9 cellular contexts compared by ENCODE assay signal in genomic region chr19:15284091-15284490, GRCh38. TPM values are rescaled to one million over a fixed set of nuclear protein-coding genes. Genes with fewer than 3 reads are reported as not detected.
DNase-seq lines count a peak whose midpoint lies in the region; ATAC-seq and TF ChIP-seq lines count a peak whose summit lies in the region.
"Had no signal": no experiment of that assay in that cellular context is flagged by ENCODE, and none has a peak within 500 bp of the region (broad histone marks: within the 10 kb centered on the region; RNA-seq: fewer than 3 reads in every experiment).

No MANE protein-coding gene starts in this region.

- H2AFZ ChIP-seq in Karpas-422 (ENCODE audit: low read length): no peak overlapping the region
- H2AFZ ChIP-seq in smooth muscle cell (ENCODE audit: low read depth): no peak overlapping the region

- peak overlapping the region; percentile 7; the same call in 1 of the 2 replicates for H3K4me3 ChIP-seq in Karpas-422 (ENCODE audit: low read length)
- H3K4me3 ChIP-seq in esophagus squamous epithelium: no peak overlapping the region
- H3K4me3 ChIP-seq in smooth muscle cell: no peak overlapping the region

- H3K27me3 ChIP-seq in Karpas-422 (ENCODE audit: low read length) (no peaks in the 10 kb centered on the region), esophagus squamous epithelium (no peaks in the 10 kb centered on the region), smooth muscle cell (ENCODE audit: low read depth) (no peaks in the 10 kb centered on the region)

- peak overlapping the region; percentile 71; the same call in 1 of the 2 replicates for H3K9ac ChIP-seq in Karpas-422 (ENCODE audit: low read length)
- H3K9ac ChIP-seq in smooth muscle cell (ENCODE audit: low read depth): no peak overlapping the region

- TF ChIP-seq CTCF in esophagus squamous epithelium (IDR thresholded peaks at IDR 0.05): no peak
- TF ChIP-seq CTCF in smooth muscle cell (IDR thresholded peaks at IDR 0.05; ENCODE audit: borderline replicate concordance, insufficient read depth, poor library complexity, severe bottlenecking): no peak

- ATAC-seq in GM19397 (IDR thresholded peaks at IDR 0.05; ENCODE audit: unreplicated experiment) (no peak), HG03139 (IDR thresholded peaks at IDR 0.05; ENCODE audit: unreplicated experiment) (no peak)

- no peak for TF ChIP-seq POLR2A in esophagus squamous epithelium (IDR thresholded peaks at IDR 0.05)

- H3K9me3 Mint-ChIP-seq in activated CD4-positive, alpha-beta memory T cell treated with anti-CD3 and anti-CD28 coated beads for 36 hours: no peaks in the 10 kb centered on the region
- H3K9me3 Mint-ChIP-seq in activated CD4-positive, alpha-beta memory T cell treated with anti-CD3 and anti-CD28 coated beads, Interleukin-2, amount 10 ng/mL, durations not matched to agents 7 days and 5 days: no peaks in the 10 kb centered on the region

- POLR2A ChIA-PET in activated CD4-positive, alpha-beta memory T cell treated with anti-CD3 and anti-CD28 coated beads for 36 hours (lab: Charles Lee): interaction anchor here (0.6 to 2.0 kb wide), 4 partner anchors 20 to 54 kb away, joined by 4 to 6 read pairs (median 6); no protein-coding TSS in a partner anchor
- POLR2A ChIA-PET in activated CD4-positive, alpha-beta memory T cell treated with anti-CD3 and anti-CD28 coated beads, Interleukin-2, amount 10 ng/mL, durations not matched to agents 7 days and 5 days (lab: Charles Lee): interaction anchor here (1.1 to 1.3 kb wide), 3 partner anchors 9 to 95 kb away, joined by 3 to 5 read pairs (median 3); partner anchors contain the start of genes AKAP8 and BRD4

- H3K36me3 ChIP-seq in Karpas-422 (ENCODE audit: insufficient read depth, low read length) (no peaks in the 10 kb centered on the region), esophagus squamous epithelium (no peaks in the 10 kb centered on the region), smooth muscle cell (ENCODE audit: low read depth) (no peaks in the 10 kb centered on the region)

- no peaks in the 10 kb centered on the region for H3K27me3 Mint-ChIP-seq in activated CD4-positive, alpha-beta memory T cell treated with anti-CD3 and anti-CD28 coated beads for 36 hours
- no peaks in the 10 kb centered on the region for H3K27me3 Mint-ChIP-seq in activated CD4-positive, alpha-beta memory T cell treated with anti-CD3 and anti-CD28 coated beads, Interleukin-2, amount 10 ng/mL, durations not matched to agents 7 days and 5 days

- H3K4me1 ChIP-seq in Karpas-422 (ENCODE audit: low read length): peaks cover 90% of the 10 kb centered on the region
- peaks cover 75 to 100% (median 97%) of the 10 kb centered on the region in 3 donors for H3K4me1 ChIP-seq in esophagus squamous epithelium
- peaks cover 53% of the 10 kb centered on the region for H3K4me1 ChIP-seq in smooth muscle cell (ENCODE audit: low read depth)

- H3K4me2 ChIP-seq in Karpas-422 (ENCODE audit: low read depth, low read length, poor library complexity, severe bottlenecking) (peak overlapping the region; percentile 81), smooth muscle cell (peak overlapping the region; percentile 48)

- H3K4me1 Mint-ChIP-seq in activated CD4-positive, alpha-beta memory T cell treated with anti-CD3 and anti-CD28 coated beads for 36 hours (ENCODE audit: low read depth): peaks cover 97% of the 10 kb centered on the region
- peaks cover 89% of the 10 kb centered on the region for H3K4me1 Mint-ChIP-seq in activated CD4-positive, alpha-beta memory T cell treated with anti-CD3 and anti-CD28 coated beads, Interleukin-2, amount 10 ng/mL, durations not matched to agents 7 days and 5 days

- no peaks in the 10 kb centered on the region for H3K36me3 Mint-ChIP-seq in activated CD4-positive, alpha-beta memory T cell treated with anti-CD3 and anti-CD28 coated beads for 36 hours
- peaks cover 3% of the 10 kb centered on the region for H3K36me3 Mint-ChIP-seq in activated CD4-positive, alpha-beta memory T cell treated with anti-CD3 and anti-CD28 coated beads, Interleukin-2, amount 10 ng/mL, durations not matched to agents 7 days and 5 days (ENCODE audit: low read depth)

- peaks cover 53% of the 10 kb centered on the region for H3F3A ChIP-seq in smooth muscle cell (ENCODE audit: low read depth)

- H4K20me1 ChIP-seq in Karpas-422 (ENCODE audit: insufficient read depth, low read depth, low read length): peaks cover 66% of the 10 kb centered on the region
- peaks cover 100% of the 10 kb centered on the region for H4K20me1 ChIP-seq in smooth muscle cell (ENCODE audit: low read depth)

- no peak overlapping the region for H3K4me3 Mint-ChIP-seq in activated CD4-positive, alpha-beta memory T cell treated with anti-CD3 and anti-CD28 coated beads for 36 hours
- no peak overlapping the region for H3K4me3 Mint-ChIP-seq in activated CD4-positive, alpha-beta memory T cell treated with anti-CD3 and anti-CD28 coated beads, Interleukin-2, amount 10 ng/mL, durations not matched to agents 7 days and 5 days

- H3K9me2 ChIP-seq in Karpas-422 (replicated peaks; ENCODE audit: insufficient read depth, low read length): no peaks in the 10 kb centered on the region

- intact Hi-C loops in activated CD4-positive, alpha-beta memory T cell treated with anti-CD3 and anti-CD28 coated beads for 36 hours (cut with micrococcal nuclease): no loop called here
- intact Hi-C loops in esophagus squamous epithelium (cut with DNase I): no loop called here

- H3K79me2 ChIP-seq in Karpas-422 (ENCODE audit: low read length): peaks cover 99% of the 10 kb centered on the region
- peaks cover 100% of the 10 kb centered on the region for H3K79me2 ChIP-seq in smooth muscle cell (ENCODE audit: low read depth)

- H3K27ac Mint-ChIP-seq in activated CD4-positive, alpha-beta memory T cell treated with anti-CD3 and anti-CD28 coated beads for 36 hours: peak overlapping the region; percentile 84
- no peak overlapping the region for H3K27ac Mint-ChIP-seq in activated CD4-positive, alpha-beta memory T cell treated with anti-CD3 and anti-CD28 coated beads, Interleukin-2, amount 10 ng/mL, durations not matched to agents 7 days and 5 days

- H3K27ac ChIP-seq in Karpas-422 (ENCODE audit: low read length) (peak overlapping the region; percentile 88), esophagus squamous epithelium (peak overlapping the region; percentile 26 to 76 (median 76)), smooth muscle cell (ENCODE audit: low read depth) (peak overlapping the region; percentile 84)

- DNase-seq in activated CD4-positive, alpha-beta memory T cell treated with anti-CD3 and anti-CD28 coated beads for 36 hours: no peak
- DNase-seq in activated CD4-positive, alpha-beta memory T cell treated with anti-CD3 and anti-CD28 coated beads, Interleukin-2, amount 10 ng/mL, durations not matched to agents 7 days and 5 days: no peak
- DNase-seq in Karpas-422 (no peak), esophagus squamous epithelium (lab: John Stamatoyannopoulos, UW) (no peak), smooth muscle cell (lab: John Stamatoyannopoulos, UW; ENCODE audit: unreplicated experiment) (no peak), DMS153 treated with DMSO at 0.1 percent for 48 hours (lab: John Stamatoyannopoulos, UW; ENCODE audit: unreplicated experiment) (no peak)
- DNase-seq: NCI-H345 had no signal

- CTCF ChIA-PET in activated CD4-positive, alpha-beta memory T cell treated with anti-CD3 and anti-CD28 coated beads for 36 hours (lab: Charles Lee): interaction anchor here (0.6 to 1.6 kb wide), 4 partner anchors 13 to 136 kb away, joined by 3 to 9 read pairs (median 5); no protein-coding TSS in a partner anchor
- CTCF ChIA-PET in activated CD4-positive, alpha-beta memory T cell treated with anti-CD3 and anti-CD28 coated beads, Interleukin-2, amount 10 ng/mL, durations not matched to agents 7 days and 5 days (lab: Charles Lee): no interaction called here

- 76 to 80% methylated on average over 5 of the region's 5 CpGs for WGBS in esophagus squamous epithelium, 2 donors
- WGBS in smooth muscle cell (ENCODE audit: low lambda C conversion rate): 89% methylated on average over 5 of the region's 5 CpGs

- H3K9me3 ChIP-seq in Karpas-422 (ENCODE audit: low read length) (no peaks in the 10 kb centered on the region), esophagus squamous epithelium (no peaks in the 10 kb centered on the region), smooth muscle cell (replicated peaks; ENCODE audit: low read depth) (no peaks in the 10 kb centered on the region)

RNA-seq across cellular contexts. Expression of gene BRD4, which starts 48.2 kb away (rescaled TPM):
- total RNA-seq in activated CD4-positive, alpha-beta memory T cell treated with anti-CD3 and anti-CD28 coated beads for 36 hours: 100 to 1,000 TPM in 1 of 2 experiments, 10 to 100 TPM in 1; 94.5 to 103 TPM
- 100 to 1,000 TPM; 103 to 110 TPM for total RNA-seq in activated CD4-positive, alpha-beta memory T cell treated with anti-CD3 and anti-CD28 coated beads, Interleukin-2, amount 10 ng/mL, durations not matched to agents 7 days and 5 days
- 41.4 and 58.6 TPM in 2 replicates for total RNA-seq in Karpas-422 (2014; rRNA removed; shearing (Covaris generic); ENCODE audit: low replicate concordance)
- total RNA-seq in esophagus squamous epithelium (10 to 100 TPM in 3 of 4 donors, 1 to 10 TPM in 1; 7.7 to 38.2 (median 31.3) TPM), smooth muscle cell (16.1 and 24.1 TPM in 2 replicates)
- polyA plus RNA-seq in smooth muscle cell: 102 and 105 TPM in 2 replicates

RNA-seq across cellular contexts. Expression of gene EPHX3, which starts 51.8 kb away (rescaled TPM):
- not detected for total RNA-seq in activated CD4-positive, alpha-beta memory T cell treated with anti-CD3 and anti-CD28 coated beads for 36 hours
- total RNA-seq in activated CD4-positive, alpha-beta memory T cell treated with anti-CD3 and anti-CD28 coated beads, Interleukin-2, amount 10 ng/mL, durations not matched to agents 7 days and 5 days: under 1 TPM in 1 of 2 experiments, not detected in 1; 0.20 TPM
- 0.11 and 1.6 TPM in 2 replicates for total RNA-seq in Karpas-422 (2014; rRNA removed; shearing (Covaris generic); ENCODE audit: low replicate concordance)
- 10 to 100 TPM; 18.7 to 93.0 (median 48.9) TPM for total RNA-seq in esophagus squamous epithelium
- 3.6 and 4.0 TPM in 2 replicates for total RNA-seq in smooth muscle cell
- 3.1 and 10.3 TPM in 2 replicates for polyA plus RNA-seq in smooth muscle cell
